12 cellular contexts compared by ENCODE assay signal in the genomic region with DNA sequence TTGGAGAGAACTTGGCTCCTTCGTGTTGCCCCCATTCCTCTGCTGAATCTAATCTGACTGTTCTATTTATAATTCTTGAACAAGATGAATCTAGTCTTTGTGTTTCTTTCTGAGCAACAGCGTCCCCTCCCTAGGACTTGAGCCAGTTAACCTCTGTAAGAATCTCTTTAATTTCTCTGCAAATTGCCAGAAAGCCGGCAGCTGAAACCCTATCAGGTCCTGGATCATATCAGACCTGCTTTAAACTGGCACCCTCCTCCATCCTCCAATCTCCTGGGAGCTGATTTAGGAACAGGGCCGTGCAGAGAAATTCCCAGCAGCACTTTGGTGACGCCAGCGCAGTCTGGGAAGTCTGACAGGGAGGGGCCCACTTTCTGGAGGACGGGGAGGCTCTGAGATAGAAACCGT.
DNase-seq lines count a peak whose midpoint lies in the region; ATAC-seq and TF ChIP-seq lines count a peak whose summit lies in the region.
"Had no signal": no experiment of that assay in that cellular context is flagged by ENCODE, and none has a peak within 500 bp of the region (broad histone marks: within the 10 kb centered on the region; RNA-seq: fewer than 3 reads in every experiment).

No MANE protein-coding gene starts in this region.

- H3K4me1 Mint-ChIP-seq in GM23338: no peaks in the 10 kb centered on the region
- no peaks in the 10 kb centered on the region for H3K4me1 Mint-ChIP-seq in stimulated activated effector memory CD8-positive, alpha-beta T cell treated with anti-CD3 and anti-CD28 coated beads, Interleukin-12 subunit alpha, Interleukin-12 subunit beta, amount 100 ng/mL, for 72 hours
- H3K4me1 Mint-ChIP-seq: central memory CD8-positive, alpha-beta T cell; memory B cell had no signal

- no peak for TF ChIP-seq POLR2A in esophagus squamous epithelium (IDR thresholded peaks at IDR 0.05)
- no peak for TF ChIP-seq POLR2A in stomach (IDR thresholded peaks at IDR 0.05)

- no peaks in the 10 kb centered on the region for H3F3A ChIP-seq in GM23338 (replicated peaks; ENCODE audit: low read depth)

- H2AFZ ChIP-seq in GM23338: peak overlapping the region; percentile 29

- no peak overlapping the region for H3K27ac ChIP-seq in GM23338 (ENCODE audit: low read depth)
- H3K27ac ChIP-seq in esophagus squamous epithelium: peak overlapping the region; percentile 19 to 87 (median 69)
- peak overlapping the region; percentile 55 for H3K27ac ChIP-seq in mesodermal cell (ENCODE audit: low read depth, low read length, severe bottlenecking)
- H3K27ac ChIP-seq in stomach: peak overlapping the region in 4 of 5 donors; percentile 59 to 85 (median 67)

- H3K9me3 ChIP-seq in esophagus squamous epithelium (no peaks in the 10 kb centered on the region), mesodermal cell (ENCODE audit: control insufficient read depth, low read length) (peaks cover 11% of the 10 kb centered on the region), stomach (peaks cover 0 to 13% (median 6%) of the 10 kb centered on the region in 4 donors)

- peaks cover 7% of the 10 kb centered on the region for H3K36me3 ChIP-seq in GM23338 (ENCODE audit: insufficient read depth)
- no peaks in the 10 kb centered on the region for H3K36me3 ChIP-seq in esophagus squamous epithelium
- H3K36me3 ChIP-seq in mesodermal cell (ENCODE audit: control insufficient read depth, insufficient read depth, low read length): no peaks in the 10 kb centered on the region
- H3K36me3 ChIP-seq in stomach: no peaks in the 10 kb centered on the region

- no peak for TF ChIP-seq CTCF in GM23338 (conservative IDR thresholded peaks at IDR 0.05; ENCODE audit: low read depth in 2 of 2)
- TF ChIP-seq CTCF in esophagus squamous epithelium (IDR thresholded peaks at IDR 0.05): no peak
- no peak for TF ChIP-seq CTCF in stomach (IDR thresholded peaks at IDR 0.05)

- no peak overlapping the region for H3K27ac Mint-ChIP-seq in GM23338
- no peak overlapping the region for H3K27ac Mint-ChIP-seq in stimulated activated effector memory CD8-positive, alpha-beta T cell treated with anti-CD3 and anti-CD28 coated beads, Interleukin-12 subunit alpha, Interleukin-12 subunit beta, amount 100 ng/mL, for 72 hours
- H3K27ac Mint-ChIP-seq: memory B cell had no signal

- H3K9me3 Mint-ChIP-seq in GM23338: peaks cover 16% of the 10 kb centered on the region; the same call in 2 of the 3 replicates
- H3K9me3 Mint-ChIP-seq in stimulated activated effector memory CD8-positive, alpha-beta T cell treated with anti-CD3 and anti-CD28 coated beads, Interleukin-12 subunit alpha, Interleukin-12 subunit beta, amount 100 ng/mL, for 72 hours: no peaks in the 10 kb centered on the region

- H3K79me2 ChIP-seq in GM23338 (replicated peaks; ENCODE audit: insufficient read depth): no peaks in the 10 kb centered on the region

- H3K27me3 Mint-ChIP-seq in GM23338 (ENCODE audit: insufficient read depth, low read depth, poor library complexity): peaks cover 2% of the 10 kb centered on the region

- 46 to 54% methylated on average over 7 of the region's 8 CpGs for whole genome bisulfite sequencing in esophagus squamous epithelium, 2 donors
- WGBS in mesodermal cell (ENCODE audit: insufficient coverage in 2 of 2), 2 experiments: 86 to 100% methylated on average over 3 to 5 of the region's 8 CpGs
- WGBS in stomach, 5 donors: 32 to 48% (median 38%) methylated on average over 8 of the region's 8 CpGs

- TF ChIP-seq EP300 in stomach (IDR thresholded peaks at IDR 0.05): peak; percentile 88

- DNase-seq in GM23338 (ENCODE audit: low spot score) (no peak), esophagus squamous epithelium (lab: John Stamatoyannopoulos, UW) (no peak), stomach (no peak), HK-2 (ENCODE audit: unreplicated experiment) (no peak), NCI-H510A treated with DMSO at 0.1 percent for 48 hours (lab: John Stamatoyannopoulos, UW) (no peak), RKO (ENCODE audit: low spot score) (no peak)
- no peak for DNase-seq in stimulated activated effector memory CD8-positive, alpha-beta T cell treated with anti-CD3 and anti-CD28 coated beads, Interleukin-12 subunit alpha, Interleukin-12 subunit beta, amount 100 ng/mL, for 72 hours (ENCODE audit: low spot score in 2 of 2)
- DNase-seq: activated CD4-positive, alpha-beta T cell treated with anti-CD3 and anti-CD28 coated beads, Interleukin-2, amount 50 U/mL, for 1 hour; DND-41 had no signal

- H4K20me1 ChIP-seq in GM23338 (replicated peaks; ENCODE audit: insufficient read depth): no peaks in the 10 kb centered on the region

- H3K9me2 ChIP-seq in GM23338 (ENCODE audit: insufficient read depth): peaks cover 7% of the 10 kb centered on the region; the same call in 1 of the 2 replicates

- intact Hi-C loops in esophagus squamous epithelium (cut with DNase I) (no loop called here), stomach (cut with DNase I; ENCODE audit: low total_unique reads) (no loop called here)

- H3K4me1 ChIP-seq in GM23338 (ENCODE audit: insufficient read depth) (no peaks in the 10 kb centered on the region), esophagus squamous epithelium (peaks cover 0 to 15% (median 8%) of the 10 kb centered on the region in 3 donors), mesodermal cell (ENCODE audit: control insufficient read depth, insufficient read depth, low read length, poor library complexity, severe bottlenecking) (no peaks in the 10 kb centered on the region), stomach (peaks cover 0 to 15% (median 5%) of the 10 kb centered on the region in 4 donors)

- no peak for ATAC-seq in GM23338
- ATAC-seq in stimulated activated effector memory CD8-positive, alpha-beta T cell treated with anti-CD3 and anti-CD28 coated beads, Interleukin-12 subunit alpha, Interleukin-12 subunit beta, amount 100 ng/mL, for 72 hours: no peak

- no peak overlapping the region for H3K4me3 ChIP-seq in GM23338
- peak overlapping the region in 1 of 4 donors; percentile 21 for H3K4me3 ChIP-seq in esophagus squamous epithelium
- no peak overlapping the region for H3K4me3 ChIP-seq in mesodermal cell (ENCODE audit: extremely low read depth, insufficient read depth, low read length, poor library complexity, severe bottlenecking)
- H3K4me3 ChIP-seq in stomach: no peak overlapping the region

- H3K27me3 ChIP-seq in GM23338 (ENCODE audit: insufficient read depth) (no peaks in the 10 kb centered on the region), esophagus squamous epithelium (no peaks in the 10 kb centered on the region), stomach (no peaks in the 10 kb centered on the region)

- H3K36me3 Mint-ChIP-seq in GM23338 (ENCODE audit: low read depth): peaks cover 5% of the 10 kb centered on the region; the same call in 1 of the 3 replicates
- no peaks in the 10 kb centered on the region for H3K36me3 Mint-ChIP-seq in stimulated activated effector memory CD8-positive, alpha-beta T cell treated with anti-CD3 and anti-CD28 coated beads, Interleukin-12 subunit alpha, Interleukin-12 subunit beta, amount 100 ng/mL, for 72 hours
- H3K36me3 Mint-ChIP-seq: memory B cell had no signal

- H3K4me2 ChIP-seq in GM23338: no peak overlapping the region

- H3K4me3 Mint-ChIP-seq in GM23338: no peak overlapping the region
- H3K4me3 Mint-ChIP-seq in stimulated activated effector memory CD8-positive, alpha-beta T cell treated with anti-CD3 and anti-CD28 coated beads, Interleukin-12 subunit alpha, Interleukin-12 subunit beta, amount 100 ng/mL, for 72 hours: no peak overlapping the region
- H3K4me3 Mint-ChIP-seq: central memory CD8-positive, alpha-beta T cell; memory B cell had no signal

TF ChIP-seq in GM23338, 12 proteins besides CTCF, POLR2A, EP300 and RAD21 (continues in another document):
- TF ChIP-seq STAT1 (IDR thresholded peaks at IDR 0.05; ENCODE audit: unreplicated experiment): no peak
- no peak for TF ChIP-seq EZH2phosphoT487 (IDR thresholded peaks at IDR 0.05; ENCODE audit: unreplicated experiment)
- TF ChIP-seq POLR2AphosphoS5 (IDR thresholded peaks at IDR 0.05; ENCODE audit: low read depth): no peak
- no peak for TF ChIP-seq EZH2 (IDR thresholded peaks at IDR 0.05; ENCODE audit: low read depth, unreplicated experiment)
- no peak for TF ChIP-seq JUNB (IDR thresholded peaks at IDR 0.05; ENCODE audit: unreplicated experiment)
- no peak for TF ChIP-seq ZNF114 (CRISPR knock-in tag; IDR thresholded peaks at IDR 0.05)
